18 cellular contexts compared by ENCODE assay signal in genomic region chr6:9611016-9611415, GRCh38.
DNase-seq lines count a peak whose midpoint lies in the region; ATAC-seq and TF ChIP-seq lines count a peak whose summit lies in the region.
"Had no signal": no experiment of that assay in that cellular context is flagged by ENCODE, and none has a peak within 500 bp of the region (broad histone marks: within the 10 kb centered on the region; RNA-seq: fewer than 3 reads in every experiment).

No MANE protein-coding gene starts in this region.

- H3K4me3 ChIP-seq in SK-N-MC (peak overlapping the region; percentile 19), upper lobe of right lung (no peak overlapping the region)

- H3K36me3 ChIP-seq in SK-N-MC (ENCODE audit: insufficient read depth, low read length) (no peaks in the 10 kb centered on the region), upper lobe of right lung (no peaks in the 10 kb centered on the region)
- H3K36me3 ChIP-seq: BE2C had no signal

- intact Hi-C loops in upper lobe of right lung (cut with DNase I), result no loop called here

- DNase-seq in COLO829 (ENCODE audit: low spot score) (peak; percentile 36), NCI-H146 (lab: John Stamatoyannopoulos, UW) (peak; percentile 50), SK-N-MC (ENCODE audit: low read depth, low spot score) (no peak), pons (ENCODE audit: low spot score) (peak; percentile 43), upper lobe of right lung (no peak), glomerular visceral epithelial cell (ENCODE audit: extremely low spot score) (no peak)
- DNase-seq: BE2C; C1 segment of cervical spinal cord; CD4-positive, alpha-beta T cell; DMS153; DMS79; GDM1; GOT3; H7; HFFc6 had no signal

- no peak for ATAC-seq in upper lobe of right lung
- no peak for ATAC-seq in HG02938 (IDR thresholded peaks at IDR 0.05; ENCODE audit: unreplicated experiment)
- ATAC-seq: HCT116, HepG2 had no signal

- H3K27ac ChIP-seq in SK-N-MC, result no peak overlapping the region
- no peak overlapping the region for H3K27ac ChIP-seq in upper lobe of right lung

- H3K9me3 ChIP-seq in SK-N-MC (ENCODE audit: low read depth, low read length), result no peaks in the 10 kb centered on the region
- no peaks in the 10 kb centered on the region for H3K9me3 ChIP-seq in upper lobe of right lung
- H3K9me3 ChIP-seq: BE2C had no signal

- no peak overlapping the region for H3K9ac ChIP-seq in SK-N-MC (ENCODE audit: insufficient read length)

- no peaks in the 10 kb centered on the region for H3K27me3 ChIP-seq in upper lobe of right lung
- H3K27me3 ChIP-seq: BE2C had no signal

- no peaks in the 10 kb centered on the region for H3K4me1 ChIP-seq in upper lobe of right lung
- H3K4me1 ChIP-seq: BE2C had no signal

- TF ChIP-seq CTCF in upper lobe of right lung (IDR thresholded peaks at IDR 0.05), result no peak

Comparison
In these comparisons a context has a peak if more than half of its experiments do, and no peak if none do; other contexts are left out.
1. DNase-seq: peak in COLO829 (single experiment), NCI-H146 (single experiment) and pons (single experiment); none in SK-N-MC (single experiment), upper lobe of right lung (single experiment) and glomerular visceral epithelial cell (single experiment).